Comparison of ENCODE assay signal across 1 cellular context in genomic region chr3:16055606-16056209, GRCh38.
TF ChIP-seq lines count a peak whose summit lies in the region.

No MANE protein-coding gene starts in this region.

TF ChIP-seq in SK-N-SH treated with all-trans-retinoic acid at 6 μM for 48 hours, 23 proteins besides CTCF, POLR2A, EP300 and RAD21 (continued from another document):
- TF ChIP-seq TSHZ2 (CRISPR knock-in tag; IDR thresholded peaks at IDR 0.05) (no peak), ZFP3 (CRISPR knock-in tag; IDR thresholded peaks at IDR 0.05) (no peak), CSRNP3 (CRISPR knock-in tag; IDR thresholded peaks at IDR 0.05) (no peak), TCF4 (CRISPR knock-in tag; IDR thresholded peaks at IDR 0.05; ENCODE audit: borderline replicate concordance) (no peak), ESRRG (CRISPR knock-in tag; IDR thresholded peaks at IDR 0.05) (no peak), ISL1 (CRISPR knock-in tag; IDR thresholded peaks at IDR 0.05) (no peak), RARB (CRISPR knock-in tag; IDR thresholded peaks at IDR 0.05) (no peak), ZFP30 (CRISPR knock-in tag; IDR thresholded peaks at IDR 0.05) (no peak)
